ENCODE assay signal across 8 cellular contexts in genomic region chr15:101675796-101676582, GRCh38. TPM values are rescaled to one million over a fixed set of nuclear protein-coding genes. Genes with fewer than 3 reads are reported as not detected.
DNase-seq lines count a peak whose midpoint lies in the region; ATAC-seq, FAIRE-seq and TF ChIP-seq lines count a peak whose summit lies in the region.

No MANE protein-coding gene starts in this region.

- H3K36me3 ChIP-seq in suprapubic skin: peaks cover 53% of the 10 kb centered on the region

- no peak for TF ChIP-seq EP300 in suprapubic skin (IDR thresholded peaks at IDR 0.05)

- ATAC-seq in GM21717 (IDR thresholded peaks at IDR 0.05; ENCODE audit: unreplicated experiment) (peak; percentile 66), left colon (no peak)

- no peaks in the 10 kb centered on the region for H3K9me3 ChIP-seq in suprapubic skin

- no peak for FAIRE-seq in RCC 7860 (lab: Jason Lieb, UNC)

- no peaks in the 10 kb centered on the region for H3K27me3 ChIP-seq in suprapubic skin

- DNase-seq in ELR (ENCODE audit: low read depth) (peak; percentile 81), RCC 7860 (ENCODE audit: low spot score) (peak; percentile 56), foreskin melanocyte (peak; percentile 21), OCI-M1 (lab: John Stamatoyannopoulos, UW) (no peak), Kasumi-1 (lab: John Stamatoyannopoulos, UW) (no peak), suprapubic skin (ENCODE audit: low spot score in 2 of 2) (no peak), left colon (no peak)

- TF ChIP-seq CTCF in suprapubic skin (IDR thresholded peaks at IDR 0.05): no peak

- 80% methylated on average over 16 of the region's 16 CpGs for whole genome bisulfite sequencing in suprapubic skin

- no peaks in the 10 kb centered on the region for H3K4me1 ChIP-seq in suprapubic skin

- no peak overlapping the region for H3K4me3 ChIP-seq in suprapubic skin

- intact Hi-C loops in left colon (cut with DNase I, micrococcal nuclease): no loop called here

- no peak for TF ChIP-seq POLR2A in suprapubic skin (IDR thresholded peaks at IDR 0.05)

- H3K27ac ChIP-seq in suprapubic skin: no peak overlapping the region

RNA-seq across cellular contexts. Expression of gene TM2D3, which starts 23.8 kb away (rescaled TPM):
- total RNA-seq in suprapubic skin: 10 to 100 TPM; 46.3 to 57.8 (median 49.7) TPM
- 10 to 100 TPM; 29.9 to 38.5 TPM for total RNA-seq in left colon

RNA-seq across cellular contexts. Expression of gene TARS3, which starts 48.3 kb away (rescaled TPM):
- total RNA-seq in suprapubic skin (10 to 100 TPM in 3 of 4 donors, 1 to 10 TPM in 1; 5.4 to 19.3 (median 12.3) TPM), left colon (1 to 10 TPM; 6.8 to 9.1 TPM)

Comparison
In these comparisons a context has a peak if more than half of its experiments do, and no peak if none do; other contexts are left out.
1. DNase-seq: peak in ELR (single experiment), RCC 7860 (single experiment) and foreskin melanocyte (single experiment); none in OCI-M1 (single experiment), Kasumi-1 (0 of 2), suprapubic skin (0 of 2) and left colon (0 of 2).